9 cellular contexts compared by ENCODE assay signal in the genomic region with DNA sequence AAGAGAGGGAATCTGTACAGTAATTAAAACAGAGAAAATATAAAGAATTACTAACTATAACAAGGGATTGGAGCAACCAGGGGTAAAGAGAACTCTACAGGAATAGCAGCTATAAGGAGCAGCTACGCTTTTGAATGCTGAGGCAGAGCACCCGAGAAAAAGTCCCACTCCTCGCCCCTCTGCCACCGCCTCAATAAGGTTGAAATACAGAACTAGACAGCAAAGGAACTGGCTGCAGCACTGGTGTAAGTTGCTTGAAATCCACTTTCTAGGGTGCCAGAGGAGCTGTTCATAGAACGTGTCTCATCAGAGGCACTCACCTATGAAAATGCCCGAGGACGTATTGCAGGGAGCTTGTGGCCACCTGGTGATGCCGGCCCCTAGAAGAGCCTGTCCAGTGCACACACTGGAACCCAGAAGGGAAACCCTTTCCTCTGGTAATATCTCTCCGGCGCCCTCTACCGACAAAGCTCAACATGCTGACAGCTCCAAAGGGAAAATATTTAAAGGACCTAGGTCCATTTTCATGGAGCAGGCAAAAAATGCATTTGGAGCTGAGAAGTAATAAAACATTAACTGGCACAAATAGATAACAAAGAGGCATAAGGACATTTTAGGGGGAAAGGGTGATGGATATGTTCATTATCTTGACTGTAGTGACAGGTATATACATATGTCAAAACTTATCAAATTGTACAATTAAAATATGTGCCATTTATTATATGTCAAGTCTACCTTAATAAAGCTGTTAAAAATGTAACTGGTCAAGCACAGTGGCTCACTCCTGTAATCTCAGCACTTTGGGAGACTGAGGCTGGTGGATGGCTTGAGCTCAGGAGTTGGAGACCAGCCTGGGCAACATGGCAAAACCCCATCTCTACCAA.
A peak's percentile ranks its signal among the peaks of the same experiment; 100 is the strongest.
DNase-seq lines count a peak whose midpoint lies in the region; ATAC-seq and TF ChIP-seq lines count a peak whose summit lies in the region.
"Had no signal": no experiment of that assay in that cellular context is flagged by ENCODE, and none has a peak within 500 bp of the region (broad histone marks: within the 10 kb centered on the region; RNA-seq: fewer than 3 reads in every experiment).

No MANE protein-coding gene starts in this region.

- 19 to 20% methylated on average over 11 of the region's 11 CpGs for WGBS in GM23248 (ENCODE audit: low coverage in 1 of 2, low lambda C conversion rate in 2 of 2, missing lambda C conversion rate in 2 of 2), 2 experiments

- H3K9me3 Mint-ChIP-seq in nephron, result no peaks in the 10 kb centered on the region
- H3K9me3 Mint-ChIP-seq: CD8-positive, alpha-beta T cell had no signal

- no peaks in the 10 kb centered on the region for H3K36me3 Mint-ChIP-seq in nephron (ENCODE audit: low read depth)
- H3K36me3 Mint-ChIP-seq: CD8-positive, alpha-beta T cell had no signal

- H3K27ac Mint-ChIP-seq in nephron, result no peak overlapping the region
- H3K27ac Mint-ChIP-seq: CD8-positive, alpha-beta T cell had no signal

- H3K27me3 ChIP-seq in GM23248 (replicated peaks; ENCODE audit: insufficient read depth), result no peaks in the 10 kb centered on the region

- H3K4me3 ChIP-seq in GM23248 (no peak overlapping the region), epithelial cell of proximal tubule (ENCODE audit: low read depth, low read length) (no peak overlapping the region)

- H2AFZ ChIP-seq in GM23248, result no peak overlapping the region

- H3F3A ChIP-seq in GM23248 (ENCODE audit: insufficient read depth), result no peaks in the 10 kb centered on the region

- H3K4me3 Mint-ChIP-seq in nephron, result no peak overlapping the region
- H3K4me3 Mint-ChIP-seq: CD8-positive, alpha-beta T cell had no signal

- peak overlapping the region; percentile 7 for H3K4me2 ChIP-seq in GM23248 (ENCODE audit: unreplicated experiment)

- peaks cover 8% of the 10 kb centered on the region for H3K4me1 Mint-ChIP-seq in nephron

- no peaks in the 10 kb centered on the region for H3K79me2 ChIP-seq in GM23248 (ENCODE audit: insufficient read depth)

- no peaks in the 10 kb centered on the region for H4K20me1 ChIP-seq in GM23248 (ENCODE audit: insufficient read depth)

- H3K36me3 ChIP-seq in GM23248 (ENCODE audit: low read depth), result no peaks in the 10 kb centered on the region

- TF ChIP-seq CTCF in epithelial cell of proximal tubule (conservative IDR thresholded peaks at IDR 0.05; ENCODE audit: low read depth, low read length), result peak; percentile 86
- peak; percentile 16 to 55 (median 29) for TF ChIP-seq CTCF in nephron (IDR thresholded peaks at IDR 0.05; ENCODE audit: unreplicated experiment in 3 of 3)

- in situ Hi-C loops in GM23248 (cut with MboI), result no loop called here

- H3K4me1 ChIP-seq in GM23248 (ENCODE audit: insufficient read depth), result no peaks in the 10 kb centered on the region

- no peak overlapping the region for H3K9ac ChIP-seq in GM23248

- H3K27ac ChIP-seq in GM23248, result no peak overlapping the region

- no peak for ATAC-seq in GM19023 (IDR thresholded peaks at IDR 0.05; ENCODE audit: unreplicated experiment)
- ATAC-seq: CD8-positive, alpha-beta T cell had no signal

- no peaks in the 10 kb centered on the region for H3K9me3 ChIP-seq in GM23248 (ENCODE audit: low read depth)

- no peaks in the 10 kb centered on the region for H3K27me3 Mint-ChIP-seq in nephron (ENCODE audit: low read depth)

- DNase-seq in NCI-H526 (lab: John Stamatoyannopoulos, UW) (peak; percentile 32 to 80), NCI-H526 treated with DMSO at 0.1 percent for 48 hours (lab: John Stamatoyannopoulos, UW) (no peak), GM23248 (peak; percentile 84), NCI-H1048 (lab: John Stamatoyannopoulos, UW) (peak; percentile 29), UCSD-AML1 (lab: John Stamatoyannopoulos, UW; ENCODE audit: unreplicated experiment) (peak; percentile 45), epithelial cell of proximal tubule (ENCODE audit: low read depth) (no peak)

- H3K9me2 ChIP-seq in GM23248 (ENCODE audit: insufficient read depth), result no peaks in the 10 kb centered on the region

Comparison
In these comparisons a context has a peak if more than half of its experiments do, and no peak if none do; other contexts are left out.
1. DNase-seq: peak in NCI-H526 (2 of 2), GM23248 (single experiment), NCI-H1048 (single experiment) and UCSD-AML1 (single experiment); none in NCI-H526 treated with DMSO at 0.1 percent for 48 hours (single experiment) and epithelial cell of proximal tubule (single experiment).